In the genomic region with DNA sequence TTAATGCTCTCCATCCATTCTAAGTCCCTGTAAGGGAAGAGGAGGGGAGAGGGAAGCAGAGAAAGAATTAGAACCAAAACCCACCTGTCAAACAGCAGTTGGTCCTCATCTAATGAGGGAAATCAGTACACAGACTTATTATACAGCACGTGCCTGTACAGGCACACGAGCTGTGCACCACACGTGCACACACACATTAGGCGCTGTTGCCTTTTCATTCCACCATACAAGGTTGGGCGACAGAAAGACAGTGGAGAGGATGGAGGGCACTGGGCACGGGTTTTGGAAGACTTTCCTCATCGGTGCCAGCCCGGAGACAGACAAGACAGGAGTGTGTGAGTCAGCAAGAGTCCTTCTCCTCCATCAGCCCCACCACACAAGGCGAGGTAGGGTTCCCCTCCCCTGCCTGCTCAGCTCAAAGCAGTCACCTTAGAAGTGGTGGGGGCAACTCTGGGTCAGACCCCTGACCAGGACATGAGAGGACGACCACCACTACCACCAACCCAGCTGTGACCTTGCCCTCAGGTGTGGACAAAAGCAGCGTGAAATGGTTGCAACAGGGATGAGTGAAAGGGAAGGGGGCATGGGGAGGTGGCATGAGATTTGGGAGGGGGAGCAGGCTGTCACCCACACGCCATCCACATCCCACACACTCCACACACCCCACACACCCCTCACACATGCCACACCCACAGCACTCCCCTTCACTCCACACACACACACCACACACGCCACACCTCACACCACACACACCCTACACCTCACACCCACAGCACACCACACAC, we compare ENCODE assay signal across 12 cellular contexts.
DNase-seq lines count a peak whose midpoint lies in the region; ATAC-seq and TF ChIP-seq lines count a peak whose summit lies in the region.
"Had no signal": no experiment of that assay in that cellular context is flagged by ENCODE, and none has a peak within 500 bp of the region (broad histone marks: within the 10 kb centered on the region; RNA-seq: fewer than 3 reads in every experiment).

No MANE protein-coding gene starts in this region.

- TF ChIP-seq CTCF in HEK293 (tag by site-specific recombination; IDR thresholded peaks at IDR 0.05) (no peak), nephron progenitor cell (IDR thresholded peaks at IDR 0.05) (no peak)

- peaks cover 0 to 62% (median 13%) of the 10 kb centered on the region in 11 experiments; a peak in 13 of 22 replicates for H4K20me1 ChIP-seq in BLaER1 treated with 17β-estradiol and CSF1 and Interleukin-3, amounts not matched to agents 10 nM and 100 nM

- peaks cover 15% of the 10 kb centered on the region for H3K36me3 Mint-ChIP-seq in central memory CD8-positive, alpha-beta T cell (ENCODE audit: insufficient read depth)
- H3K36me3 Mint-ChIP-seq in nephron progenitor cell (ENCODE audit: low read depth): peaks cover 35% of the 10 kb centered on the region

- peak overlapping the region; percentile 27 for H3K4me3 Mint-ChIP-seq in central memory CD8-positive, alpha-beta T cell
- H3K4me3 Mint-ChIP-seq in nephron progenitor cell: no peak overlapping the region

- DNase-seq in central memory CD8-positive, alpha-beta T cell (ENCODE audit: low spot score in 2 of 2): no peak
- no peak for DNase-seq in nephron progenitor cell
- no peak for DNase-seq in NCI-H2107 treated with DMSO at 0.1 percent for 48 hours (lab: John Stamatoyannopoulos, UW; ENCODE audit: unreplicated experiment)
- DNase-seq in H4 (ENCODE audit: low spot score): no peak
- DNase-seq in effector CD4-positive, alpha-beta T cell: no peak
- no peak for DNase-seq in NCI-H1436 (lab: John Stamatoyannopoulos, UW)
- DNase-seq: activated CD8-positive, alpha-beta memory T cell treated with anti-CD3 and anti-CD28 coated beads, Interleukin-2, amount 50 U/mL, for 4 hours; AML-193; NCI-H1417; NCI-H524 had no signal

- no peak overlapping the region for H3K4me3 ChIP-seq in BLaER1 treated with 17β-estradiol and CSF1 and Interleukin-3, amounts not matched to agents 10 nM and 100 nM
- H3K4me3 ChIP-seq in HEK293 (ENCODE audit: low read depth, low read length): no peak overlapping the region

- H3K4me2 ChIP-seq in BLaER1 treated with 17β-estradiol and CSF1 and Interleukin-3, amounts not matched to agents 10 nM and 100 nM: peak overlapping the region in 9 of 11 experiments; percentile 49 to 80 (median 56); a peak in 14 of 22 replicates

- POLR2A ChIA-PET in HEK293 (lab: Yijun Ruan, JAX): no interaction called here

- H3K9me3 Mint-ChIP-seq in central memory CD8-positive, alpha-beta T cell: peaks cover 11% of the 10 kb centered on the region
- no peaks in the 10 kb centered on the region for H3K9me3 Mint-ChIP-seq in nephron progenitor cell

- H3K27me3 Mint-ChIP-seq in central memory CD8-positive, alpha-beta T cell: no peaks in the 10 kb centered on the region
- H3K27me3 Mint-ChIP-seq in nephron progenitor cell (ENCODE audit: low read depth, poor library complexity): no peaks in the 10 kb centered on the region

- H3K27me3 ChIP-seq in BLaER1 treated with 17β-estradiol and CSF1 and Interleukin-3, amounts not matched to agents 10 nM and 100 nM: no peaks in the 10 kb centered on the region

- H3K27ac ChIP-seq in BLaER1 treated with 17β-estradiol and CSF1 and Interleukin-3, amounts not matched to agents 10 nM and 100 nM: peak overlapping the region in 4 of 11 experiments; percentile 1 to 17 (median 5); a peak in 3 of 22 replicates
- H3K27ac ChIP-seq in HEK293 (ENCODE audit: extremely low read depth, low read depth, low read length): no peak overlapping the region

- ATAC-seq in central memory CD8-positive, alpha-beta T cell (replicated peaks; ENCODE audit: extremely low read depth, poor library complexity, severe bottlenecking): peak; percentile 50

- H3K4me1 ChIP-seq in BLaER1 treated with 17β-estradiol and CSF1 and Interleukin-3, amounts not matched to agents 10 nM and 100 nM: peaks cover 15 to 37% (median 35%) of the 10 kb centered on the region in 10 experiments
- no peaks in the 10 kb centered on the region for H3K4me1 ChIP-seq in HEK293 (ENCODE audit: control insufficient read depth, insufficient read depth, low read length)

- CTCF ChIA-PET in HEK293 (lab: Yijun Ruan, JAX): interaction anchor here (0.7 kb wide), 1 partner anchor 40 kb away, joined by 4 read pairs; no protein-coding TSS in a partner anchor

- peak overlapping the region in 4 of 11 experiments; percentile 10 to 50 (median 24); a peak in 3 of 22 replicates for H3K9ac ChIP-seq in BLaER1 treated with 17β-estradiol and CSF1 and Interleukin-3, amounts not matched to agents 10 nM and 100 nM

- H3K9me3 ChIP-seq in BLaER1 treated with 17β-estradiol and CSF1 and Interleukin-3, amounts not matched to agents 10 nM and 100 nM (replicated peaks in 1 of 11): no peaks in the 10 kb centered on the region
- no peaks in the 10 kb centered on the region for H3K9me3 ChIP-seq in HEK293 (ENCODE audit: control insufficient read depth, insufficient read depth, low read depth, low read length)

- peaks cover 30% of the 10 kb centered on the region for H3K4me1 Mint-ChIP-seq in central memory CD8-positive, alpha-beta T cell
- no peaks in the 10 kb centered on the region for H3K4me1 Mint-ChIP-seq in nephron progenitor cell

- H3K36me3 ChIP-seq in BLaER1 treated with 17β-estradiol and CSF1 and Interleukin-3, amounts not matched to agents 10 nM and 100 nM: peaks cover 60 to 100% (median 91%) of the 10 kb centered on the region in 11 experiments
- H3K36me3 ChIP-seq in HEK293 (ENCODE audit: control insufficient read depth in 2 of 2, insufficient read depth in 1 of 2, low read length in 2 of 2): peaks cover 8 to 61% of the 10 kb centered on the region in 2 experiments; a peak in 2 of 3 replicates

- H3K27ac Mint-ChIP-seq in central memory CD8-positive, alpha-beta T cell (ENCODE audit: low read depth): peak overlapping the region; percentile 36
- H3K27ac Mint-ChIP-seq in nephron progenitor cell: peak overlapping the region; percentile 76

TF ChIP-seq in HEK293, 187 proteins besides CTCF, POLR2A, EP300 and RAD21:
- no peak for TF ChIP-seq ZNF426 (tag by site-specific recombination; IDR thresholded peaks at IDR 0.05)
- peak; percentile 64; the same call in 1 of the 2 replicates for TF ChIP-seq KLF9 (tag by site-specific recombination; IDR thresholded peaks at IDR 0.05; ENCODE audit: low read depth)
